ENCODE assay signal across 8 cellular contexts in the genomic region with DNA sequence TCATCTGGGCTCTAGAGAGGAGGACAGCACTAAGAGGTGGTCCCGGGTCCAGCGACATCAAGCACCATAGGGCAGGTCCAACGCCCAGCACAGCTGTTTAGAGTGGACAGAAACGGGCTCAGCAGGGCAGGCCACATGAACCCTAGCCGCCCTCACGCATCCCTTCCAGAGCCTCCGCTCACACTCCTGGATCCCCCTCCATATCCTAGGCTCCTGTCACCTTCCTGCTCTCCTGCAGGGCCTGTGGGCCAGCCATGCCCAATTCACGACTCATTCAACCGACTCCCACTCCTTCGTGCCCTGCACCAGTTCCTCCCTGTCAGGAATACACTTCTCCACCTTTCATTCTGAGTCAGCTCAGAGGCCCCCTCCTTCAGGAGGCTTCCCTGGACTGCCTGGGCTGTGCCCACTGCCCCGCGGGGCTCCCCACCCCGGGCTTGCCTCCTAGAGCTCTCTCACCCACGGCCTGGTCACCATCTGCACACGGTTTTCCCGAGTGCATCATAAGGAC.
DNase-seq lines count a peak whose midpoint lies in the region; ATAC-seq and TF ChIP-seq lines count a peak whose summit lies in the region.

No MANE protein-coding gene starts in this region.

- WGBS in upper lobe of left lung, 2 donors, result 89 to 92% methylated on average over 14 to 16 of the region's 16 CpGs
- WGBS in adrenal gland, 4 donors, result 85 to 90% (median 87%) methylated on average over 14 to 16 of the region's 16 CpGs

- no peak for DNase-seq in activated naive CD4-positive, alpha-beta T cell treated with Interleukin-2 at 50 U/mL for 16 hours
- DNase-seq in activated B cell treated with CpG ODN at 0.5 μM for 24 hours (no peak), immature natural killer cell (no peak), upper lobe of left lung (peak in 1 of 2 donors; percentile 59), T-helper 9 cell (no peak), NCI-H446 (lab: John Stamatoyannopoulos, UW) (no peak), adrenal gland (no peak)

- H3K27ac ChIP-seq in upper lobe of left lung (peak overlapping the region in 3 of 4 donors; percentile 0 to 57 (median 56)), adrenal gland (peak overlapping the region in 1 of 5 donors; percentile 37)

- H3K36me3 ChIP-seq in upper lobe of left lung, result no peaks in the 10 kb centered on the region
- no peaks in the 10 kb centered on the region for H3K36me3 ChIP-seq in adrenal gland (replicated peaks in 1 of 2)

- no peak for ATAC-seq in activated B cell treated with CpG ODN at 0.5 μM for 24 hours (ENCODE audit: low read depth)
- ATAC-seq in upper lobe of left lung (ENCODE audit: low FRiP score in 2 of 2), result no peak

- peaks cover 5% of the 10 kb centered on the region for H3K4me1 Mint-ChIP-seq in activated naive CD4-positive, alpha-beta T cell treated with anti-CD3 and anti-CD28 coated beads, Interleukin-2, amount 50 U/mL, for 24 hours
- H3K4me1 Mint-ChIP-seq in activated B cell treated with CpG ODN at 0.5 μM for 24 hours, result peaks cover 50% of the 10 kb centered on the region
- H3K4me1 Mint-ChIP-seq in immature natural killer cell, result peaks cover 6 to 11% of the 10 kb centered on the region in 2 donors

- CTCF ChIA-PET in activated B cell treated with CpG ODN at 0.5 μM for 24 hours (lab: Charles Lee), result interaction anchor here (0.6 to 4.3 kb wide), 48 partner anchors 11 to 1307 kb away, joined by 3 to 147 read pairs (median 4); no protein-coding TSS in a partner anchor

- H3K4me3 Mint-ChIP-seq in activated naive CD4-positive, alpha-beta T cell treated with anti-CD3 and anti-CD28 coated beads, Interleukin-2, amount 50 U/mL, for 24 hours, result peak overlapping the region; percentile 79
- H3K4me3 Mint-ChIP-seq in activated B cell treated with CpG ODN at 0.5 μM for 24 hours (peak overlapping the region; percentile 83), immature natural killer cell (peak overlapping the region; percentile 73 to 86 (median 78))

- TF ChIP-seq CTCF in activated B cell treated with CpG ODN at 0.5 μM for 24 hours (IDR thresholded peaks at IDR 0.05) (no peak), upper lobe of left lung (IDR thresholded peaks at IDR 0.05) (no peak), adrenal gland (IDR thresholded peaks at IDR 0.05) (no peak)

- H3K4me3 ChIP-seq in upper lobe of left lung, result peak overlapping the region in 1 of 4 donors; percentile 47
- H3K4me3 ChIP-seq in adrenal gland, result peak overlapping the region in 1 of 4 donors; percentile 47

- H3K9me3 ChIP-seq in upper lobe of left lung (no peaks in the 10 kb centered on the region), adrenal gland (replicated peaks in 1 of 3) (no peaks in the 10 kb centered on the region)

- H3K27me3 ChIP-seq in upper lobe of left lung, result no peaks in the 10 kb centered on the region
- no peaks in the 10 kb centered on the region for H3K27me3 ChIP-seq in adrenal gland

- H3K27me3 Mint-ChIP-seq in activated naive CD4-positive, alpha-beta T cell treated with anti-CD3 and anti-CD28 coated beads, Interleukin-2, amount 50 U/mL, for 24 hours, result no peaks in the 10 kb centered on the region
- peaks cover 3% of the 10 kb centered on the region for H3K27me3 Mint-ChIP-seq in activated B cell treated with CpG ODN at 0.5 μM for 24 hours
- H3K27me3 Mint-ChIP-seq in immature natural killer cell (ENCODE audit: low read depth in 3 of 3), result peaks cover 3 to 5% (median 5%) of the 10 kb centered on the region in 3 donors

- no peak overlapping the region for H3K27ac Mint-ChIP-seq in activated naive CD4-positive, alpha-beta T cell treated with anti-CD3 and anti-CD28 coated beads, Interleukin-2, amount 50 U/mL, for 24 hours
- H3K27ac Mint-ChIP-seq in activated B cell treated with CpG ODN at 0.5 μM for 24 hours, result no peak overlapping the region
- peak overlapping the region in 2 of 6 donors; percentile 24 to 69 for H3K27ac Mint-ChIP-seq in immature natural killer cell

- intact Hi-C loops in activated B cell treated with CpG ODN at 0.5 μM for 24 hours (cut with micrococcal nuclease), result loop anchor here (1.0 to 10.0 kb wide), 9 partner anchors 45 to 638 kb away; a partner anchor contains a TSS
- intact Hi-C loops in adrenal gland (cut with DNase I), result loop anchor here (2.0 to 10.0 kb wide), 4 partner anchors 355 to 520 kb away; no protein-coding TSS in a partner anchor

- no peak for TF ChIP-seq POLR2A in upper lobe of left lung (IDR thresholded peaks at IDR 0.05)
- TF ChIP-seq POLR2A in adrenal gland (IDR thresholded peaks at IDR 0.05), result no peak

- no peak for TF ChIP-seq EP300 in upper lobe of left lung (IDR thresholded peaks at IDR 0.05)

- H3K9me3 Mint-ChIP-seq in activated naive CD4-positive, alpha-beta T cell treated with anti-CD3 and anti-CD28 coated beads, Interleukin-2, amount 50 U/mL, for 24 hours, result no peaks in the 10 kb centered on the region
- no peaks in the 10 kb centered on the region for H3K9me3 Mint-ChIP-seq in activated B cell treated with CpG ODN at 0.5 μM for 24 hours
- H3K9me3 Mint-ChIP-seq in immature natural killer cell, result no peaks in the 10 kb centered on the region

- POLR2A ChIA-PET in activated B cell treated with CpG ODN at 0.5 μM for 24 hours (lab: Charles Lee), result interaction anchor here (1.0 to 1.8 kb wide), 6 partner anchors 45 to 460 kb away, joined by 3 to 16 read pairs (median 5); no protein-coding TSS in a partner anchor

- H3K4me1 ChIP-seq in upper lobe of left lung (peaks cover 17 to 43% (median 37%) of the 10 kb centered on the region in 4 donors), adrenal gland (replicated peaks in 1 of 2) (peaks cover 10 to 12% of the 10 kb centered on the region in 2 donors)

- no peaks in the 10 kb centered on the region for H3K36me3 Mint-ChIP-seq in activated naive CD4-positive, alpha-beta T cell treated with anti-CD3 and anti-CD28 coated beads, Interleukin-2, amount 50 U/mL, for 24 hours
- H3K36me3 Mint-ChIP-seq in activated B cell treated with CpG ODN at 0.5 μM for 24 hours (ENCODE audit: low read depth) (no peaks in the 10 kb centered on the region), immature natural killer cell (no peaks in the 10 kb centered on the region)
